22 cellular contexts compared by ENCODE assay signal in genomic region chr5:96563816-96564215, GRCh38.
"Had no signal": no experiment of that assay in that cellular context is flagged by ENCODE, and none has a peak within 500 bp of the region (broad histone marks: within the 10 kb centered on the region; RNA-seq: fewer than 3 reads in every experiment).

No MANE protein-coding gene starts in this region.

- H3K4me3 Mint-ChIP-seq: naive thymus-derived CD4-positive, alpha-beta T cell; stimulated activated naive CD8-positive, alpha-beta T cell treated with anti-CD3 and anti-CD28 coated beads, Interleukin-15, Interleukin-2, amounts not matched to agents 100 ng/mL and 50 ng/mL, for 24 hours had no signal

- H2AFZ ChIP-seq: hepatocyte had no signal

- H3K9me3 Mint-ChIP-seq: stimulated activated naive CD8-positive, alpha-beta T cell treated with anti-CD3 and anti-CD28 coated beads, Interleukin-15, Interleukin-2, amounts not matched to agents 100 ng/mL and 50 ng/mL, for 24 hours had no signal

- DNase-seq: colonic mucosa; dorsolateral prefrontal cortex; effector CD8-positive, alpha-beta T cell; foreskin fibroblast; kidney; left cardiac atrium; left ventricle myocardium inferior; lower lobe of right lung; naive thymus-derived CD4-positive, alpha-beta T cell; ovary; sigmoid colon; stimulated activated CD4-positive, alpha-beta T cell treated with anti-CD3 and anti-CD28 coated beads, Interleukin-2, amount 100 ng/mL, for 48 hours; testis; upper lobe of right lung had no signal

- H3K9me3 ChIP-seq: colonic mucosa, left ventricle myocardium inferior, lower lobe of right lung, neutrophil, ovary, right atrium auricular region, sigmoid colon, testis, tibial nerve, upper lobe of right lung, vagina had no signal

- H3K27ac ChIP-seq: colonic mucosa, dorsolateral prefrontal cortex, hepatocyte, left ventricle myocardium inferior, lower lobe of right lung, neutrophil, ovary, right atrium auricular region, sigmoid colon, testis, tibial nerve, upper lobe of right lung, vagina had no signal

- H3K36me3 Mint-ChIP-seq: naive thymus-derived CD4-positive, alpha-beta T cell had no signal

- H3K4me3 ChIP-seq: colonic mucosa, dorsolateral prefrontal cortex, hepatocyte, left ventricle myocardium inferior, lower lobe of right lung, ovary, right atrium auricular region, sigmoid colon, smooth muscle cell, testis, tibial nerve, upper lobe of right lung, vagina had no signal

- H3K36me3 ChIP-seq: colonic mucosa, left ventricle myocardium inferior, lower lobe of right lung, neutrophil, ovary, right atrium auricular region, sigmoid colon, tibial nerve, upper lobe of right lung, vagina had no signal

- H3K27me3 ChIP-seq: colonic mucosa, dorsolateral prefrontal cortex, hepatocyte, ovary, right atrium auricular region, sigmoid colon, testis, tibial nerve, upper lobe of right lung, vagina had no signal

- H3K4me1 ChIP-seq: colonic mucosa, left ventricle myocardium inferior, right atrium auricular region, testis, tibial nerve had no signal

- H3K27ac Mint-ChIP-seq: naive thymus-derived CD4-positive, alpha-beta T cell; stimulated activated naive CD8-positive, alpha-beta T cell treated with anti-CD3 and anti-CD28 coated beads, Interleukin-15, Interleukin-2, amounts not matched to agents 100 ng/mL and 50 ng/mL, for 24 hours had no signal

- ATAC-seq: esophagus mucosa; left cardiac atrium; lower lobe of right lung; naive thymus-derived CD4-positive, alpha-beta T cell; upper lobe of right lung had no signal

- H3K4me2 ChIP-seq: hepatocyte, smooth muscle cell had no signal
